ENCODE assay signal across 25 cellular contexts in the genomic region with DNA sequence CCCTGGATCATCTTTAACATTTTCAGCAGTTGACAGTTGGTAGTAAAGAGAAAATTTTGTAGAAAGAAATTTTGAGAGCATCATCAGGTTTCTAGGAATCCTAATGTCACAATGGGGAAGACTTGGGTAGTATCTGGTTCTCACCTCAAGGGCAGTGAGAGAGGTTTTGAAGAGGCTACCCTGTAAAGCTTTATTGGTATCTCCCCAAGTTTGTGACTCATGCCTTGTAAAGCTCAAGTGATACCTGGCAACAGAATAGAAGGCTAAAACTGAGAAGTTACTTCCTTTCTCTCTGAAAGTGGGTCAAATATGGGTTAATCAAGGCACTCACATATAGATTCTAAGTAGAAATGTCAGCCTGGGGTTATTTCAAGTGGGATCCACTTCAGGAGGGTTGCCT.
A peak's percentile ranks its signal among the peaks of the same experiment; 100 is the strongest.
DNase-seq lines count a peak whose midpoint lies in the region; ATAC-seq and TF ChIP-seq lines count a peak whose summit lies in the region.
"Had no signal": no experiment of that assay in that cellular context is flagged by ENCODE, and none has a peak within 500 bp of the region (broad histone marks: within the 10 kb centered on the region; RNA-seq: fewer than 3 reads in every experiment).

No MANE protein-coding gene starts in this region.

- no peaks in the 10 kb centered on the region for H3K36me3 ChIP-seq in HCT116 (ENCODE audit: control insufficient read depth in 1 of 2, insufficient read depth in 2 of 2, low read length in 2 of 2)
- H3K36me3 ChIP-seq: colonic mucosa, esophagus squamous epithelium, right lobe of liver, stomach, tibial artery had no signal

- RAD21 ChIA-PET in HCT116 (lab: Charles Lee; ENCODE audit: low non-redundant PET in 1 of 2, low total read pairs in 2 of 2, uncharacterized antibody in 2 of 2, unreplicated experiment in 2 of 2), result no interaction called here

- H3K9me3 ChIP-seq in HCT116 (ENCODE audit: control insufficient read depth in 1 of 2, insufficient read depth in 1 of 2, low read depth in 1 of 2, low read length in 2 of 2), result peaks cover 0 to 4% of the 10 kb centered on the region in 2 experiments; a peak in 1 of 4 replicates
- H3K9me3 ChIP-seq: colonic mucosa, right lobe of liver, tibial artery had no signal

- TF ChIP-seq CTCF in HCT116 (IDR thresholded peaks at IDR 0.05 in 2 of 3, conservative IDR thresholded peaks at IDR 0.05 in 1 of 3; ENCODE audit: borderline replicate concordance in 1 of 3, insufficient read depth in 1 of 3, low read depth in 2 of 3, low read length in 2 of 3) (no peak), foreskin keratinocyte (conservative IDR thresholded peaks at IDR 0.05) (no peak)

- H4K20me1 ChIP-seq in HCT116 (ENCODE audit: insufficient read depth), result no peaks in the 10 kb centered on the region

- H3K9me2 ChIP-seq in HCT116 (ENCODE audit: insufficient read depth), result no peaks in the 10 kb centered on the region

- intact Hi-C loops in HCT116 (cut with micrococcal nuclease), result no loop called here

- no peaks in the 10 kb centered on the region for H3K27me3 ChIP-seq in HCT116 (ENCODE audit: insufficient read depth, low read length)
- H3K27me3 ChIP-seq in foreskin keratinocyte, result no peaks in the 10 kb centered on the region
- H3K27me3 ChIP-seq: colonic mucosa, esophagus squamous epithelium, right lobe of liver, stomach, tibial artery had no signal

- H2AFZ ChIP-seq in HCT116 (ENCODE audit: low read depth, low read length, poor library complexity, severe bottlenecking), result peak overlapping the region; percentile 46
- H2AFZ ChIP-seq: GM23338 had no signal

- H3K27ac ChIP-seq in HCT116 (ENCODE audit: low read depth, low read length) (no peak overlapping the region), foreskin keratinocyte (no peak overlapping the region)
- H3K27ac ChIP-seq: colonic mucosa, esophagus squamous epithelium, KMS-11, right lobe of liver, stomach, tibial artery had no signal

- no TSS peak for BruUV-seq in HCT116 (replicated peaks; lab: Mats Ljungman, UMichigan)

- H3K9ac ChIP-seq in HCT116 (ENCODE audit: low read length), result no peak overlapping the region
- H3K9ac ChIP-seq: KMS-11 had no signal

- H3K79me2 ChIP-seq in HCT116 (ENCODE audit: insufficient read depth, low read length), result no peaks in the 10 kb centered on the region

- TF ChIP-seq RAD21 in HCT116 (IDR thresholded peaks at IDR 0.05; ENCODE audit: low read depth), result no peak

- DNase-seq in EH (ENCODE audit: low read depth) (peak; percentile 24), HCT116 (ENCODE audit: low read depth, low spot score) (no peak), RPMI7951 (ENCODE audit: low read depth) (peak; percentile 45), foreskin keratinocyte (peak; percentile 21 to 48)
- DNase-seq in stimulated activated CD4-positive, alpha-beta T cell treated with anti-CD3 and anti-CD28 coated beads, Interleukin-2, amount 100 ng/mL, for 24 hours, result no peak
- DNase-seq: activated effector memory CD4-positive, alpha-beta T cell treated with anti-CD3 and anti-CD28 coated beads, Interleukin-2, amount 50 U/mL, for 16 hours; colonic mucosa; effector memory CD8-positive, alpha-beta T cell; esophagus squamous epithelium; GDM1; kidney; NCI-H1105; NCI-H2081; NCI-H446; NCI-H82; OCI-M1; posterior cingulate gyrus; right lobe of liver; Right ventricle myocardium superior; stomach; tibial artery had no signal

- CTCF ChIA-PET in HCT116 (lab: Charles Lee), result no interaction called here

- TF ChIP-seq POLR2A in HCT116 (IDR thresholded peaks at IDR 0.05; ENCODE audit: borderline replicate concordance, extremely low read depth, insufficient read depth, insufficient read length), result no peak

- H3K4me1 ChIP-seq in HCT116 (ENCODE audit: control insufficient read depth in 1 of 2, insufficient read depth in 2 of 2, low read length in 2 of 2) (no peaks in the 10 kb centered on the region), foreskin keratinocyte (no peaks in the 10 kb centered on the region)
- H3K4me1 ChIP-seq: colonic mucosa, esophagus squamous epithelium, right lobe of liver had no signal

- no peak overlapping the region for H3K4me3 ChIP-seq in HCT116 (replicated peaks in 1 of 2; ENCODE audit: low read depth in 1 of 2, low read length in 2 of 2)
- H3K4me3 ChIP-seq: colonic mucosa, esophagus squamous epithelium, GM23338, right lobe of liver, stomach, tibial artery had no signal

- H3K4me2 ChIP-seq in HCT116 (ENCODE audit: low read length), result no peak overlapping the region
- H3K4me2 ChIP-seq: GM23338, KMS-11 had no signal

- POLR2A ChIA-PET in HCT116 (lab: Charles Lee), result no interaction called here

- ATAC-seq in HCT116 (no peak), foreskin keratinocyte (peak; percentile 71), GM18909 (IDR thresholded peaks at IDR 0.05; ENCODE audit: poor library complexity, unreplicated experiment) (no peak), HG03520 (IDR thresholded peaks at IDR 0.05; ENCODE audit: unreplicated experiment) (no peak)
- ATAC-seq: effector memory CD8-positive, alpha-beta T cell; GM23338; right lobe of liver had no signal

TF ChIP-seq in HCT116, 20 proteins besides CTCF, POLR2A, EP300 and RAD21:
- no peak for TF ChIP-seq JUND (IDR thresholded peaks at IDR 0.05)
- no peak for TF ChIP-seq EZH2 (IDR thresholded peaks at IDR 0.05)
- no peak for TF ChIP-seq YY1 (IDR thresholded peaks at IDR 0.05; ENCODE audit: extremely low read depth, insufficient replicate concordance, low read depth, low read length)
- TF ChIP-seq EGR1 (IDR thresholded peaks at IDR 0.05; ENCODE audit: low read depth), result no peak
- TF ChIP-seq SP1 (IDR thresholded peaks at IDR 0.05; ENCODE audit: low read depth), result no peak
- no peak for TF ChIP-seq ZNF274 (IDR thresholded peaks at IDR 0.05; ENCODE audit: low read depth, low read length)
- TF ChIP-seq SRF (IDR thresholded peaks at IDR 0.05; ENCODE audit: low read depth), result no peak
- TF ChIP-seq, protein P1, sequence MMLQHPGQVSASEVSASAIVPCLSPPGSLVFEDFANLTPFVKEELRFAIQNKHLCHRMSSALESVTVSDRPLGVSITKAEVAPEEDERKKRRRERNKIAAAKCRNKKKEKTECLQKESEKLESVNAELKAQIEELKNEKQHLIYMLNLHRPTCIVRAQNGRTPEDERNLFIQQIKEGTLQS (IDR thresholded peaks at IDR 0.05), result no peak
- TF ChIP-seq ZFX (IDR thresholded peaks at IDR 0.05), result no peak
- TF ChIP-seq, protein P2, sequence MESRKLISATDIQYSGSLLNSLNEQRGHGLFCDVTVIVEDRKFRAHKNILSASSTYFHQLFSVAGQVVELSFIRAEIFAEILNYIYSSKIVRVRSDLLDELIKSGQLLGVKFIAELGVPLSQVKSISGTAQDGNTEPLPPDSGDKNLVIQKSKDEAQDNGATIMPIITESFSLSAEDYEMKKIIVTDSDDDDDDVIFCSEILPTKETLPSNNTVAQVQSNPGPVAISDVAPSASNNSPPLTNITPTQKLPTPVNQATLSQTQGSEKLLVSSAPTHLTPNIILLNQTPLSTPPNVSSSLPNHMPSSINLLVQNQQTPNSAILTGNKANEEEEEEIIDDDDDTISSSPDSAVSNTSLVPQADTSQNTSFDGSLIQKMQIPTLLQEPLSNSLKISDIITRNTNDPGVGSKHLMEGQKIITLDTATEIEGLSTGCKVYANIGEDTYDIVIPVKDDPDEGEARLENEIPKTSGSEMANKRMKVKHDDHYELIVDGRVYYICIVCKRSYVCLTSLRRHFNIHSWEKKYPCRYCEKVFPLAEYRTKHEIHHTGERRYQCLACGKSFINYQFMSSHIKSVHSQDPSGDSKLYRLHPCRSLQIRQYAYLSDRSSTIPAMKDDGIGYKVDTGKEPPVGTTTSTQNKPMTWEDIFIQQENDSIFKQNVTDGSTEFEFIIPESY (IDR thresholded peaks at IDR 0.05; ENCODE audit: extremely low read depth, insufficient replicate concordance, low read length), result no peak
- no peak for TF ChIP-seq EZH2phosphoT487 (IDR thresholded peaks at IDR 0.05; ENCODE audit: borderline replicate concordance)
- no peak for TF ChIP-seq CBX3 (IDR thresholded peaks at IDR 0.05; ENCODE audit: low read depth)
- no peak for TF ChIP-seq POLR2AphosphoS5 (IDR thresholded peaks at IDR 0.05; ENCODE audit: low read depth, low read length)

Comparison
In these comparisons a context has a peak if more than half of its experiments do, and no peak if none do; other contexts are left out.
1. DNase-seq: peak in EH (single experiment), RPMI7951 (single experiment) and foreskin keratinocyte (2 of 2); none in HCT116 (single experiment) and stimulated activated CD4-positive, alpha-beta T cell treated with anti-CD3 and anti-CD28 coated beads, Interleukin-2, amount 100 ng/mL, for 24 hours (0 of 2).